ENCODE assay signal across 8 cellular contexts in the genomic region with DNA sequence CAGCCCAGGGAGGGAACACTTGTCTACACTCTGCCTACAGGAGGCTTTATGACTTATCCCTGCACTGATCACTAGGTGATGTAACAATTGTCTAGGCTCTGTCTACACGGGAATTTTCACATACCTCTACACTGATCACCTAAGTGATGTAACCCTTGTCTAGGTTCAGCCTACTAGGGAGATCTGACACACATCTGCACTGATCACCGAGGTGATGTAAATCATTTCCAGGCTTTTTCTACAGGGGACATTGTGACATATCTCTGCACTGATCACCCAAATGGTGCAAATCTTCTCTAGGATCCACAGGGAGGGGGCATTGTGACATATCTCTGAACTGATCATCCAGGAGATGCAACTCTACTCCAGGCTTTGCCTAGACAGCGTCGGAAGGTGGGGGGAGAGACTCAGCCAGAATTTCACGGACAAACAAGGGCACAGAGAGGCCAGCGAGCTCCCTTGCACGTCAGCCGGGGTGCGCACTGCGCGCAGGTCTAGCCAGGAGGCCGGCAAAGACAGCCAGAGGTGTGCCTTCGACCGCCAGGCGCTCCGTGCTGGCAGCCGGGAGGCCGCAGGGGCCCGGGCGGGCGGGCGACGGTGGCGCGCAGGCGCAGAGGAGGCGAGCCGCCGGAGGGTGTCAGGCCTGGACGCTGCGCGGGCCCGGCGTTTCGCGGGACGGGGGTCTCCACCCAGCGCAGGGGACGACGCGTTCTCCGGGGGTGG. TPM values are rescaled to one million over a fixed set of nuclear protein-coding genes. Genes with fewer than 3 reads are reported as not detected.
DNase-seq lines count a peak whose midpoint lies in the region; ATAC-seq, FAIRE-seq and TF ChIP-seq lines count a peak whose summit lies in the region.

No MANE protein-coding gene starts in this region.

- TF ChIP-seq CTCF in foreskin fibroblast (IDR thresholded peaks at IDR 0.05; ENCODE audit: low read depth, low read length) (no peak), pancreas (IDR thresholded peaks at IDR 0.05) (no peak), upper lobe of right lung (IDR thresholded peaks at IDR 0.05) (no peak)

- peak in 1 of 2 donors; percentile 38 for ATAC-seq in activated T-cell treated with anti-CD3 and anti-CD28 coated beads, Interleukin-2, amount 50 U/mL, for 4 hours
- ATAC-seq in pancreas (peak; percentile 44 to 83 (median 78)), upper lobe of right lung (peak; percentile 34)

- 15 to 23% methylated on average over 38 to 42 of the region's 42 CpGs for WGBS in pancreas, 2 donors

- DNase-seq in Caki2 (ENCODE audit: low read depth) (peak; percentile 77), foreskin fibroblast (peak; percentile 37 to 63), pancreas (peak; percentile 69 to 92 (median 86)), upper lobe of right lung (peak; percentile 88), amygdala (lab: John Stamatoyannopoulos, UW) (no peak), T1000 (lab: John Stamatoyannopoulos, UW) (no peak)
- DNase-seq in Jurkat, Clone E6-1 (ENCODE audit: low read depth, low spot score), result no peak
- DNase-seq in activated T-cell treated with anti-CD3 and anti-CD28 coated beads, Interleukin-2, amount 50 U/mL, for 4 hours, result peak; percentile 61

- H3K9me3 Mint-ChIP-seq in activated T-cell treated with anti-CD3 and anti-CD28 coated beads, Interleukin-2, amount 50 U/mL, for 4 hours, result peaks cover 18% of the 10 kb centered on the region

- H3K4me1 ChIP-seq in pancreas (no peaks in the 10 kb centered on the region), upper lobe of right lung (no peaks in the 10 kb centered on the region)

- no peak for FAIRE-seq in pancreas (lab: Jason Lieb, UNC)

- peak overlapping the region; percentile 33 for H3K4me3 ChIP-seq in Jurkat, Clone E6-1 (ENCODE audit: low read length)
- H3K4me3 ChIP-seq in foreskin fibroblast (ENCODE audit: low read depth in 1 of 2, low read length in 2 of 2) (peak overlapping the region in 1 of 2 donors; percentile 52), pancreas (peak overlapping the region in 2 of 4 donors; percentile 32 to 36), upper lobe of right lung (peak overlapping the region; percentile 31)

- H3K27me3 Mint-ChIP-seq in activated T-cell treated with anti-CD3 and anti-CD28 coated beads, Interleukin-2, amount 50 U/mL, for 4 hours (ENCODE audit: low read depth), result no peaks in the 10 kb centered on the region

- intact Hi-C loops in pancreas (cut with DNase I), result no loop called here
- intact Hi-C loops in upper lobe of right lung (cut with DNase I), result no loop called here

- H3K36me3 ChIP-seq in pancreas (no peaks in the 10 kb centered on the region), upper lobe of right lung (no peaks in the 10 kb centered on the region)

- H3K9me3 ChIP-seq in pancreas, result no peaks in the 10 kb centered on the region
- H3K9me3 ChIP-seq in upper lobe of right lung, result no peaks in the 10 kb centered on the region

- peaks cover 9% of the 10 kb centered on the region for H3K4me1 Mint-ChIP-seq in activated T-cell treated with anti-CD3 and anti-CD28 coated beads, Interleukin-2, amount 50 U/mL, for 4 hours (ENCODE audit: low read depth)

- H3K27ac ChIP-seq in pancreas (peak overlapping the region; percentile 46 to 80 (median 75)), upper lobe of right lung (peak overlapping the region; percentile 24)

- in situ Hi-C loops in Caki2 (cut with HindIII; ENCODE audit: low pct_unique_long_range_greater_than_20kb, low sequenced_read_pairs), result no loop called here

- peak overlapping the region; percentile 75 for H3K4me3 Mint-ChIP-seq in activated T-cell treated with anti-CD3 and anti-CD28 coated beads, Interleukin-2, amount 50 U/mL, for 4 hours

- H3K36me3 Mint-ChIP-seq in activated T-cell treated with anti-CD3 and anti-CD28 coated beads, Interleukin-2, amount 50 U/mL, for 4 hours (ENCODE audit: insufficient read depth), result no peaks in the 10 kb centered on the region

- H3K27me3 ChIP-seq in pancreas (no peaks in the 10 kb centered on the region), upper lobe of right lung (no peaks in the 10 kb centered on the region)

RNA-seq across cellular contexts. Expression of gene USP14, which starts 46.9 kb away (rescaled TPM):
- 8.7 and 12.5 TPM in 2 replicates for total RNA-seq in Caki2 (2014; rRNA removed; shearing (Covaris generic); ENCODE audit: low replicate concordance)
- 84.6 TPM for polyA plus RNA-seq in Jurkat, Clone E6-1 (2012; ENCODE audit: insufficient read depth, insufficient read length)
- total RNA-seq in activated T-cell treated with anti-CD3 and anti-CD28 coated beads, Interleukin-2, amount 50 U/mL, for 4 hours, result 100 to 1,000 TPM; 109 to 118 (median 115) TPM
- total RNA-seq in pancreas, result 10 to 100 TPM; 10.3 to 21.4 (median 16.6) TPM
- 10 to 100 TPM in 1 of 2 donors, 1 to 10 TPM in 1; 6.8 to 11.6 TPM for polyA plus RNA-seq in pancreas
- total RNA-seq in upper lobe of right lung, result 47.8 TPM

Comparison
In these comparisons a context has a peak if more than half of its experiments do, and no peak if none do; other contexts are left out.
1. DNase-seq: peak in Caki2 (single experiment), activated T-cell treated with anti-CD3 and anti-CD28 coated beads, Interleukin-2, amount 50 U/mL, for 4 hours (single experiment), foreskin fibroblast (2 of 2), pancreas (6 of 6) and upper lobe of right lung (single experiment); none in Jurkat, Clone E6-1 (single experiment), amygdala (0 of 56) and T1000 (single experiment).